8 cellular contexts compared by ENCODE assay signal in the genomic region with DNA sequence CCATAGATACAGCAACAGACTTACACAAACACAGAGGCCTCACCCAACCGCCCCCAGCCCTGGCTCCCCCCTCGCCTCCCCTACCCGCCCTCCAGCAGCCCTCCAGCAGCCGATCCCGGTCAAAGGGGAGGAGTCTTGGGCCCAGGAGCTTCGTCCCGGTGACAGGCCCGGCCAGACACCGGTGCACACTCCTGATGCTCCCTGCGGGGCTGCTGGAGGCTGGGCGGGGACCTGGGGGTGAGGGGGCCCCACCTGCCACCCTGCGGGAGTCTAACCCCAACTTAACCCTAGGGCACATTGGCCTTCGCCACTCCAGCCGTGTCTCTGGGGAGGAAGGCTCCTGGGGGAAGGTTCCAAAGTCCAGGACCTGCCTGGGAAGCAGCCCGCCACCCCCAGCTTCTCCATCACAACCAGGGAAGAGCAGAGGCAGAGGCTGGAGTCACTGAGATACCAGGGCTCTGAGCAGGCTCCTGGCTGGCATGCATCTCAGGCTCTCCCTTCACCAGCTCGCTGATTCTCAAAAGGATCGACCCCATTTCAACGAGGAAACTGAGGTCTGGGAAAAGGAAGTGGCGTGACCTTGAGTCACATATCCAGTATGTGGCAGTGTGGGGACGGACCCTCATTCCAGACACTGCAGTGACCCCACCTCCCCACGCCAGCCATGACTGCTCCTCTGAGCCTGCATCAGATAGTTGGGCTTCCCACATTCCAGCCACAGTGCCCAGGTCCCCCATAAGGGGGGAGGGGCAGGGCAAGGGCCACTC. TPM values are rescaled to one million over a fixed set of nuclear protein-coding genes. Genes with fewer than 3 reads are reported as not detected.
DNase-seq lines count a peak whose midpoint lies in the region; ATAC-seq and TF ChIP-seq lines count a peak whose summit lies in the region.

No MANE protein-coding gene starts in this region.

- no peak for TF ChIP-seq CTCF in CD8-positive, alpha-beta T cell (IDR thresholded peaks at IDR 0.05)
- no peak for TF ChIP-seq CTCF in OCI-LY7 (conservative IDR thresholded peaks at IDR 0.05; ENCODE audit: low read length)
- TF ChIP-seq CTCF in dorsolateral prefrontal cortex (IDR thresholded peaks at IDR 0.05 in 54 of 56, conservative IDR thresholded peaks at IDR 0.05 in 2 of 56; ENCODE audit: low read depth in 1 of 56, partially characterized antibody in 56 of 56), result no peak
- no peak for TF ChIP-seq CTCF in endothelial cell (IDR thresholded peaks at IDR 0.05; ENCODE audit: unreplicated experiment)

- no peaks in the 10 kb centered on the region for H3K27me3 Mint-ChIP-seq in CD8-positive, alpha-beta T cell (ENCODE audit: low read depth)
- H3K27me3 Mint-ChIP-seq in naive B cell, result no peaks in the 10 kb centered on the region
- peaks cover 10% of the 10 kb centered on the region for H3K27me3 Mint-ChIP-seq in endothelial cell (ENCODE audit: unreplicated experiment)

- ATAC-seq in CD8-positive, alpha-beta T cell, result no peak
- ATAC-seq in naive B cell (ENCODE audit: low read depth in 2 of 2) (no peak), GM21723 (IDR thresholded peaks at IDR 0.05; ENCODE audit: unreplicated experiment) (no peak)

- no peaks in the 10 kb centered on the region for H3K9me3 ChIP-seq in CD8-positive, alpha-beta T cell (ENCODE audit: low read length)
- no peaks in the 10 kb centered on the region for H3K9me3 ChIP-seq in OCI-LY7 (ENCODE audit: low read length)

- H3K4me3 Mint-ChIP-seq in CD8-positive, alpha-beta T cell, result peak overlapping the region; percentile 87
- H3K4me3 Mint-ChIP-seq in naive B cell, result peak overlapping the region in 7 of 8 donors; percentile 29 to 80 (median 58)
- no peak overlapping the region for H3K4me3 Mint-ChIP-seq in endothelial cell (ENCODE audit: unreplicated experiment)

- H3K4me1 ChIP-seq in CD8-positive, alpha-beta T cell (ENCODE audit: insufficient read depth, low read length), result peaks cover 90% of the 10 kb centered on the region
- H3K4me1 ChIP-seq in OCI-LY7 (ENCODE audit: insufficient read depth, low read length, poor library complexity, severe bottlenecking), result peaks cover 80% of the 10 kb centered on the region

- BruUV-seq in OCI-LY7 (replicated peaks; lab: Mats Ljungman, UMichigan), result no TSS peak

- H3K4me3 ChIP-seq in CD8-positive, alpha-beta T cell (ENCODE audit: low read depth, low read length), result peak overlapping the region; percentile 44
- H3K4me3 ChIP-seq in OCI-LY7 (ENCODE audit: low read depth, low read length, poor library complexity, severe bottlenecking) (no peak overlapping the region), dorsolateral prefrontal cortex (peak overlapping the region in 57 of 59 donors; percentile 10 to 63 (median 44))

- CTCF ChIA-PET in CD8-positive, alpha-beta T cell (lab: Charles Lee), result interaction anchor here (0.6 to 7.5 kb wide), 7 partner anchors 16 to 222 kb away, joined by 3 to 92 read pairs (median 6); a partner anchor contains a TSS
- CTCF ChIA-PET in OCI-LY7 (lab: Charles Lee; ENCODE audit: unreplicated experiment), result interaction anchor here (1.0 to 3.1 kb wide), 2 partner anchors 15 to 57 kb away, joined by 3 to 12 read pairs; a partner anchor contains a TSS

- DNase-seq in CD8-positive, alpha-beta T cell, result peak in 1 of 7 experiments; percentile 56
- DNase-seq in OCI-LY7 (ENCODE audit: low spot score) (no peak), dorsolateral prefrontal cortex (no peak), naive B cell (no peak), AG08396 (ENCODE audit: low spot score) (no peak), endothelial cell (ENCODE audit: low spot score) (no peak), NCI-H510A (lab: John Stamatoyannopoulos, UW) (no peak)

- H2AFZ ChIP-seq in OCI-LY7 (ENCODE audit: low read length), result no peak overlapping the region

- peaks cover 8% of the 10 kb centered on the region; the same call in 1 of the 2 replicates for H3K79me2 ChIP-seq in OCI-LY7 (ENCODE audit: insufficient read depth, low read depth, low read length)

- no peaks in the 10 kb centered on the region for H3K9me3 Mint-ChIP-seq in CD8-positive, alpha-beta T cell
- H3K9me3 Mint-ChIP-seq in naive B cell (no peaks in the 10 kb centered on the region), endothelial cell (ENCODE audit: unreplicated experiment) (no peaks in the 10 kb centered on the region)

- peaks cover 81% of the 10 kb centered on the region for H3K4me1 Mint-ChIP-seq in CD8-positive, alpha-beta T cell (ENCODE audit: low read depth)
- H3K4me1 Mint-ChIP-seq in naive B cell, result peaks cover 63 to 87% (median 75%) of the 10 kb centered on the region in 3 donors
- peaks cover 32% of the 10 kb centered on the region for H3K4me1 Mint-ChIP-seq in endothelial cell (ENCODE audit: unreplicated experiment)

- H3K36me3 ChIP-seq in CD8-positive, alpha-beta T cell (ENCODE audit: insufficient read depth, low read length), result peaks cover 22% of the 10 kb centered on the region
- no peaks in the 10 kb centered on the region for H3K36me3 ChIP-seq in OCI-LY7 (ENCODE audit: insufficient read depth, low read length)

- intact Hi-C loops in CD8-positive, alpha-beta T cell (cut with DNase I, micrococcal nuclease), result no loop called here
- intact Hi-C loops in OCI-LY7 (cut with micrococcal nuclease; ENCODE audit: unreplicated experiment), result no loop called here
- intact Hi-C loops in dorsolateral prefrontal cortex (cut with DNase I), result no loop called here

- no peaks in the 10 kb centered on the region for H3K27me3 ChIP-seq in CD8-positive, alpha-beta T cell (ENCODE audit: insufficient read depth, low read length)
- no peaks in the 10 kb centered on the region for H3K27me3 ChIP-seq in dorsolateral prefrontal cortex

- H3K36me3 Mint-ChIP-seq in CD8-positive, alpha-beta T cell, result peaks cover 37% of the 10 kb centered on the region
- no peaks in the 10 kb centered on the region for H3K36me3 Mint-ChIP-seq in naive B cell
- H3K36me3 Mint-ChIP-seq in endothelial cell (ENCODE audit: low read depth, unreplicated experiment), result peaks cover under 1% of the 10 kb centered on the region

- H4K20me1 ChIP-seq in OCI-LY7 (ENCODE audit: insufficient read depth, low read length), result no peaks in the 10 kb centered on the region

- H3K9me2 ChIP-seq in OCI-LY7 (ENCODE audit: insufficient read depth, low read length), result no peaks in the 10 kb centered on the region

- POLR2A ChIA-PET in CD8-positive, alpha-beta T cell (lab: Charles Lee), result interaction anchor here (0.7 to 9.9 kb wide), 10 partner anchors 12 to 240 kb away, joined by 3 to 201 read pairs (median 15); a partner anchor contains a TSS
- POLR2A ChIA-PET in OCI-LY7 (lab: Charles Lee), result interaction anchor here (0.6 to 3.5 kb wide), 4 partner anchors 12 to 33 kb away, joined by 3 to 25 read pairs (median 3); no protein-coding TSS in a partner anchor

- peak overlapping the region; percentile 99 for H3K27ac Mint-ChIP-seq in CD8-positive, alpha-beta T cell
- H3K27ac Mint-ChIP-seq in naive B cell (peak overlapping the region in 5 of 6 donors; percentile 49 to 95 (median 90)), endothelial cell (ENCODE audit: unreplicated experiment) (no peak overlapping the region)

- H3K27ac ChIP-seq in CD8-positive, alpha-beta T cell (ENCODE audit: low read depth, low read length), result peak overlapping the region; percentile 94
- H3K27ac ChIP-seq in OCI-LY7 (ENCODE audit: low read depth, low read length, poor library complexity, severe bottlenecking) (peak overlapping the region; percentile 88), dorsolateral prefrontal cortex (peak overlapping the region in 58 of 59 donors; percentile 33 to 98 (median 94))

- H3K4me2 ChIP-seq in OCI-LY7 (ENCODE audit: low read length), result peak overlapping the region; percentile 82

RNA-seq across cellular contexts. Expression of a gene that starts 14.4 kb away (rescaled TPM):
- total RNA-seq in CD8-positive, alpha-beta T cell, result 100 to 1,000 TPM; 437 to 439 TPM
- 3.7 and 6.4 TPM in 2 replicates for total RNA-seq in OCI-LY7 (2014; rRNA removed; shearing (Covaris generic))
- total RNA-seq in OCI-LY7 (2022) (14.8 and 16.6 TPM in 2 replicates), dorsolateral prefrontal cortex (10 to 100 TPM; 18.7 to 59.0 (median 28.4) TPM), endothelial cell (ENCODE audit: unreplicated experiment) (16.5 TPM)
- 1 to 10 TPM in 2 of 6 donors, under 1 TPM in 3, not detected in 1; 0.50 to 3.2 (median 0.75) TPM for polyA plus RNA-seq in naive B cell (ENCODE audit: low read depth in 6 of 6)

RNA-seq across cellular contexts. Expression of a gene that starts 27.6 kb away (rescaled TPM):
- 1 to 10 TPM; 7.6 to 8.0 TPM for total RNA-seq in CD8-positive, alpha-beta T cell
- 1.4 and 3.3 TPM in 2 replicates for total RNA-seq in OCI-LY7 (2014; rRNA removed; shearing (Covaris generic))
- 7.1 and 7.3 TPM in 2 replicates for total RNA-seq in OCI-LY7 (2022)
- not detected for total RNA-seq in dorsolateral prefrontal cortex
- polyA plus RNA-seq in naive B cell (ENCODE audit: low read depth in 6 of 6), result 100 to 1,000 TPM; 101 to 157 (median 116) TPM
- total RNA-seq in endothelial cell (ENCODE audit: unreplicated experiment), result not detected

RNA-seq across cellular contexts. Expression of a gene that starts 44.8 kb away (rescaled TPM):
- not detected for total RNA-seq in CD8-positive, alpha-beta T cell
- total RNA-seq in OCI-LY7 (2014; rRNA removed; shearing (Covaris generic)), result 0.28 TPM in 1 of 2 replicates, not detected in the other
- total RNA-seq in OCI-LY7 (2022) (0.34 TPM in 1 of 2 replicates, not detected in the other), dorsolateral prefrontal cortex (1 to 10 TPM in 3 of 120 experiments, under 1 TPM in 24, not detected in 93; 0.43 to 1.2 (median 0.59) TPM), endothelial cell (ENCODE audit: unreplicated experiment) (not detected)
- under 1 TPM in 3 of 6 donors, not detected in 3; 0.33 to 0.43 (median 0.35) TPM for polyA plus RNA-seq in naive B cell (ENCODE audit: low read depth in 6 of 6)

Comparison
In these comparisons a context has a peak if more than half of its experiments do, and no peak if none do; other contexts are left out.
1. RNA of a gene that starts 14.4 kb away (total RNA-seq): 437 to 439 TPM in CD8-positive, alpha-beta T cell; 18.7 to 59.0 TPM in dorsolateral prefrontal cortex, 3.7 to 16.6 TPM in OCI-LY7 and 16.5 TPM in endothelial cell (single experiment); every median in the first group is over 4 times any median in the second.
2. Peak in every context shown above with its lines, with median percentiles within 50 percentile points of each other: H3K27ac ChIP-seq.